In genomic region chr3:136193273-136194043, GRCh38 we compare ENCODE assay signal across 8 cellular contexts. TPM values are rescaled to one million over a fixed set of nuclear protein-coding genes. Genes with fewer than 3 reads are reported as not detected.
DNase-seq lines count a peak whose midpoint lies in the region; ATAC-seq and TF ChIP-seq lines count a peak whose summit lies in the region.

No MANE protein-coding gene starts in this region.

- H3K27me3 Mint-ChIP-seq in Calu3 (ENCODE audit: unreplicated experiment), result no peaks in the 10 kb centered on the region

- no peaks in the 10 kb centered on the region for H3K9me3 ChIP-seq in upper lobe of left lung

- H3K4me1 ChIP-seq in upper lobe of left lung, result peaks cover 34 to 60% (median 44%) of the 10 kb centered on the region in 4 donors

- TF ChIP-seq CTCF in Calu3 (IDR thresholded peaks at IDR 0.05; ENCODE audit: unreplicated experiment) (no peak), astrocyte of the cerebellum (IDR thresholded peaks at IDR 0.05; ENCODE audit: low read depth, low read length, missing control alignments) (no peak), lower leg skin (IDR thresholded peaks at IDR 0.05) (no peak), upper lobe of left lung (IDR thresholded peaks at IDR 0.05) (no peak)

- H3K36me3 Mint-ChIP-seq in Calu3 (ENCODE audit: insufficient read depth, unreplicated experiment), result peaks cover 84% of the 10 kb centered on the region

- H3K27ac ChIP-seq in upper lobe of left lung, result peak overlapping the region; percentile 99 to 100 (median 100)

- TF ChIP-seq POLR2A in lower leg skin (IDR thresholded peaks at IDR 0.05) (no peak), upper lobe of left lung (IDR thresholded peaks at IDR 0.05) (no peak)

- CTCF ChIA-PET in Calu3 (lab: Charles Lee), result interaction anchor here (0.8 to 1.1 kb wide), 3 partner anchors 12 to 58 kb away, joined by 3 to 5 read pairs (median 3); no protein-coding TSS in a partner anchor

- WGBS in lower leg skin, 2 donors, result 1 to 3% methylated on average over 6 of the region's 6 CpGs
- 1 to 2% methylated on average over 6 of the region's 6 CpGs for WGBS in upper lobe of left lung, 2 donors

- no peaks in the 10 kb centered on the region for H3K27me3 ChIP-seq in upper lobe of left lung

- BruUV-seq in Calu3 (replicated peaks; lab: Mats Ljungman, UMichigan), result no TSS peak

- no peak for DNase-seq in Calu3
- DNase-seq in KBM-7, result peak; percentile 59
- DNase-seq in astrocyte of the cerebellum (ENCODE audit: low read depth), result no peak
- no peak for DNase-seq in lower leg skin (ENCODE audit: low spot score in 2 of 2)
- DNase-seq in upper lobe of left lung, result peak in 1 of 2 donors; percentile 36
- no peak for DNase-seq in effector CD4-positive, alpha-beta T cell
- DNase-seq in mucosa of gallbladder (ENCODE audit: low spot score), result no peak

- no peak for ATAC-seq in upper lobe of left lung (ENCODE audit: low FRiP score in 2 of 2)
- no peak for ATAC-seq in HG03139 (IDR thresholded peaks at IDR 0.05; ENCODE audit: unreplicated experiment)

- intact Hi-C loops in Calu3 (cut with micrococcal nuclease; ENCODE audit: unreplicated experiment) (loop anchor here (2.0 to 10.0 kb wide), 3 partner anchors 47 to 189 kb away; no protein-coding TSS in a partner anchor), lower leg skin (cut with DNase I; ENCODE audit: low total_unique reads) (no loop called here)

- H3K36me3 ChIP-seq in upper lobe of left lung, result no peaks in the 10 kb centered on the region

- no peak for TF ChIP-seq EP300 in upper lobe of left lung (IDR thresholded peaks at IDR 0.05)

- no peaks in the 10 kb centered on the region for H3K9me3 Mint-ChIP-seq in Calu3 (ENCODE audit: low read depth, unreplicated experiment)

- peaks cover 37% of the 10 kb centered on the region for H3K4me1 Mint-ChIP-seq in Calu3 (ENCODE audit: low read depth, unreplicated experiment)

- peak overlapping the region; percentile 78 for H3K4me3 Mint-ChIP-seq in Calu3 (ENCODE audit: low read depth, unreplicated experiment)

- H3K27ac Mint-ChIP-seq in Calu3 (ENCODE audit: unreplicated experiment), result peak overlapping the region; percentile 91

- in situ Hi-C loops in KBM-7 (cut with MboI; ENCODE audit: low pct_unique_long_range_greater_than_20kb, low sequenced_read_pairs) (no loop called here), astrocyte of the cerebellum (cut with HindIII; ENCODE audit: low sequenced_read_pairs) (loop anchor here (5.0 kb wide), 1 partner anchor 51 kb away; no protein-coding TSS in a partner anchor)

- peak overlapping the region; percentile 63 for H3K4me3 ChIP-seq in astrocyte of the cerebellum (ENCODE audit: low read depth, low read length)
- H3K4me3 ChIP-seq in lower leg skin (ENCODE audit: low read depth, poor library complexity, severe bottlenecking), result peak overlapping the region; percentile 89
- H3K4me3 ChIP-seq in upper lobe of left lung, result peak overlapping the region; percentile 68 to 93 (median 89)

RNA-seq across cellular contexts. Expression of gene MSL2, which starts 2.7 kb away (rescaled TPM):
- total RNA-seq in Calu3 (2022) (59.4 and 63.9 TPM in 2 replicates), lower leg skin (10 to 100 TPM; 26.9 to 38.0 (median 30.4) TPM), upper lobe of left lung (10 to 100 TPM; 15.1 to 42.6 (median 33.4) TPM), mucosa of gallbladder (29.7 TPM)

RNA-seq across cellular contexts. Expression of gene PCCB, which starts 56.7 kb away (rescaled TPM):
- total RNA-seq in Calu3 (2022), result 52.3 and 63.5 TPM in 2 replicates
- total RNA-seq in lower leg skin, result 10 to 100 TPM; 12.6 to 40.1 (median 27.3) TPM
- total RNA-seq in upper lobe of left lung, result 10 to 100 TPM in 5 of 6 donors, 1 to 10 TPM in 1; 5.2 to 44.6 (median 31.2) TPM
- 46.5 TPM for total RNA-seq in mucosa of gallbladder
